In genomic region chr5:143262393-143263174, GRCh38 we compare ENCODE assay signal across 10 cellular contexts.
DNase-seq lines count a peak whose midpoint lies in the region; ATAC-seq, FAIRE-seq and TF ChIP-seq lines count a peak whose summit lies in the region.
"Had no signal": no experiment of that assay in that cellular context is flagged by ENCODE, and none has a peak within 500 bp of the region (broad histone marks: within the 10 kb centered on the region; RNA-seq: fewer than 3 reads in every experiment).

No MANE protein-coding gene starts in this region.

- CTCF ChIA-PET in GM12878 (lab: Yijun Ruan, JAX): no interaction called here

- H3K27ac ChIP-seq in GM12878 (ENCODE audit: control insufficient read depth, insufficient read depth): peak overlapping the region; percentile 42
- H3K27ac ChIP-seq in tibial nerve: peak overlapping the region in 1 of 4 donors; percentile 68
- H3K27ac ChIP-seq: parathyroid adenoma had no signal

- TF ChIP-seq CTCF in GM12878 (IDR thresholded peaks at IDR 0.05 in 2 of 3, conservative IDR thresholded peaks at IDR 0.05 in 1 of 3; ENCODE audit: control insufficient read depth in 2 of 3, extremely low read depth in 1 of 3, insufficient read depth in 1 of 3, low read depth in 3 of 3, low read length in 3 of 3) (no peak), tibial nerve (IDR thresholded peaks at IDR 0.05) (no peak)

- DNase-seq in activated T-cell treated with anti-CD3 and anti-CD28 coated beads, Interleukin-2, amount 50 U/mL, for 24 hours: no peak
- no peak for DNase-seq in activated T-cell treated with anti-CD3 and anti-CD28 coated beads for 4 hours
- DNase-seq in GM12878 (ENCODE audit: low read depth, low spot score): peak; percentile 48
- DNase-seq in stimulated activated naive CD8-positive, alpha-beta T cell treated with anti-CD3 and anti-CD28 coated beads, Interleukin-15, Interleukin-2, amounts not matched to agents 100 U/mL and 50 U/mL, for 24 hours: no peak
- DNase-seq in NCI-H1105 (lab: John Stamatoyannopoulos, UW): no peak
- DNase-seq in iPS-NIHi7 (ENCODE audit: extremely low spot score): no peak
- DNase-seq in tibial nerve (ENCODE audit: low spot score in 2 of 2): no peak

- peak overlapping the region; percentile 52 for H3K27ac Mint-ChIP-seq in activated T-cell treated with anti-CD3 and anti-CD28 coated beads, Interleukin-2, amount 50 U/mL, for 24 hours
- H3K27ac Mint-ChIP-seq: B cell had no signal

- H3K4me1 ChIP-seq in GM12878 (ENCODE audit: control insufficient read depth, insufficient read depth, low read length) (peaks cover 11% of the 10 kb centered on the region; the same call in 1 of the 2 replicates), tibial nerve (no peaks in the 10 kb centered on the region)
- H3K4me1 ChIP-seq: parathyroid adenoma had no signal

- no peak overlapping the region for H3K4me3 Mint-ChIP-seq in activated T-cell treated with anti-CD3 and anti-CD28 coated beads, Interleukin-2, amount 50 U/mL, for 24 hours
- H3K4me3 Mint-ChIP-seq: B cell had no signal

- SMC1A ChIA-PET in GM12878 (lab: Charles Lee; ENCODE audit: uncharacterized antibody, unreplicated experiment): no interaction called here

- H3K36me3 Mint-ChIP-seq in activated T-cell treated with anti-CD3 and anti-CD28 coated beads, Interleukin-2, amount 50 U/mL, for 24 hours (ENCODE audit: low read depth): peaks cover 2% of the 10 kb centered on the region

- peaks cover 22% of the 10 kb centered on the region for H3K4me1 Mint-ChIP-seq in activated T-cell treated with anti-CD3 and anti-CD28 coated beads, Interleukin-2, amount 50 U/mL, for 24 hours (ENCODE audit: low read depth)
- H3K4me1 Mint-ChIP-seq: B cell had no signal

- H2AFZ ChIP-seq in GM12878 (ENCODE audit: control insufficient read depth, low read depth, low read length): no peak overlapping the region
- H2AFZ ChIP-seq: parathyroid adenoma had no signal

- no peaks in the 10 kb centered on the region; a peak in 1 of 4 replicates for H3K36me3 ChIP-seq in GM12878 (ENCODE audit: control insufficient read depth in 2 of 2, insufficient read depth in 2 of 2, low read length in 1 of 2)
- H3K36me3 ChIP-seq in tibial nerve: no peaks in the 10 kb centered on the region

- TF ChIP-seq POLR2A in GM12878 (IDR thresholded peaks at IDR 0.05; ENCODE audit: low read depth, low read length) (no peak), tibial nerve (IDR thresholded peaks at IDR 0.05) (no peak)

- peak; percentile 69 for ATAC-seq in HG03354 (IDR thresholded peaks at IDR 0.05; ENCODE audit: poor library complexity, severe bottlenecking, unreplicated experiment)
- peak; percentile 88 for ATAC-seq in GM12878
- peak; percentile 29 for ATAC-seq in stimulated activated naive CD8-positive, alpha-beta T cell treated with anti-CD3 and anti-CD28 coated beads, Interleukin-15, Interleukin-2, amounts not matched to agents 100 U/mL and 50 U/mL, for 24 hours

- intact Hi-C loops in GM12878 (cut with micrococcal nuclease; ENCODE audit: unreplicated experiment): no loop called here

- no peak for FAIRE-seq in GM12878 (lab: Jason Lieb, UNC)

- H3K27me3 Mint-ChIP-seq in activated T-cell treated with anti-CD3 and anti-CD28 coated beads, Interleukin-2, amount 50 U/mL, for 24 hours: no peaks in the 10 kb centered on the region
- H3K27me3 Mint-ChIP-seq: B cell had no signal

- BruUV-seq in GM12878 (replicated peaks; lab: Mats Ljungman, UMichigan): no TSS peak

- WGBS in GM12878 (ENCODE audit: insufficient coverage, insufficient replicate concordance, low lambda C conversion rate, missing lambda C conversion rate): 100% methylated on average over 1 of the region's 1 CpG
- 85 to 100% methylated on average over 1 of the region's 1 CpG for WGBS in tibial nerve, 2 donors

- H3K9me3 Mint-ChIP-seq in activated T-cell treated with anti-CD3 and anti-CD28 coated beads, Interleukin-2, amount 50 U/mL, for 24 hours: peaks cover 14% of the 10 kb centered on the region

- H3K4me3 ChIP-seq in GM12878: no peak overlapping the region
- no peak overlapping the region for H3K4me3 ChIP-seq in tibial nerve

- no peaks in the 10 kb centered on the region for H3K79me2 ChIP-seq in GM12878 (ENCODE audit: control insufficient read depth, insufficient read depth, low read length)
- H3K79me2 ChIP-seq: parathyroid adenoma had no signal

- H4K20me1 ChIP-seq in GM12878 (ENCODE audit: control insufficient read depth, insufficient read depth): no peaks in the 10 kb centered on the region

- RAD21 ChIA-PET in GM12878 (lab: Charles Lee; ENCODE audit: unreplicated experiment): no interaction called here

- peak; percentile 25; the same call in 1 of the 2 replicates for TF ChIP-seq RAD21 in GM12878 (IDR thresholded peaks at IDR 0.05; ENCODE audit: insufficient read depth, low read depth, low read length)

- H3K4me2 ChIP-seq in GM12878 (ENCODE audit: control insufficient read depth, insufficient read depth): no peak overlapping the region

- TF ChIP-seq EP300 in GM12878 (IDR thresholded peaks at IDR 0.05; ENCODE audit: borderline replicate concordance in 1 of 2, control insufficient read depth in 1 of 2, low read depth in 2 of 2, low read length in 2 of 2) (peak; percentile 32 to 37; a peak in 2 of 4 replicates), tibial nerve (IDR thresholded peaks at IDR 0.05) (no peak)

- in situ Hi-C loops in GM12878 (cut with MboI): no loop called here

- H3K9me3 ChIP-seq in GM12878 (replicated peaks; ENCODE audit: control insufficient read depth, insufficient read depth, low read length) (peaks cover 13% of the 10 kb centered on the region), tibial nerve (peaks cover 0 to 11% (median 0%) of the 10 kb centered on the region in 4 donors)

- H3K27me3 ChIP-seq in GM12878 (replicated peaks in 1 of 2; ENCODE audit: control insufficient read depth in 2 of 2, insufficient read depth in 2 of 2, low read length in 1 of 2) (no peaks in the 10 kb centered on the region), tibial nerve (no peaks in the 10 kb centered on the region)

- H3K9ac ChIP-seq in GM12878 (ENCODE audit: control insufficient read depth, insufficient read depth, low read length): no peak overlapping the region
- H3K9ac ChIP-seq: parathyroid adenoma had no signal

- POLR2A ChIA-PET in GM12878 (lab: Charles Lee): no interaction called here

TF ChIP-seq in GM12878, 131 proteins besides CTCF, POLR2A, EP300 and RAD21 (continues in another document):
- TF ChIP-seq MEF2B (IDR thresholded peaks at IDR 0.05; ENCODE audit: partially characterized antibody, poor library complexity, severe bottlenecking) (peak; percentile 17), ZNF592 (IDR thresholded peaks at IDR 0.05) (no peak), SREBF2 (IDR thresholded peaks at IDR 0.05; ENCODE audit: low read length) (no peak), TCF7 (IDR thresholded peaks at IDR 0.05; ENCODE audit: borderline replicate concordance) (0 out of 2 replicates have a peak, but pooled peaks have one; percentile 14), NFXL1 (IDR thresholded peaks at IDR 0.05; ENCODE audit: borderline replicate concordance) (no peak), JUNB (IDR thresholded peaks at IDR 0.05) (peak; percentile 97), BCL11A (IDR thresholded peaks at IDR 0.05; ENCODE audit: low read depth, low read length) (peak; percentile 68; the same call in 1 of the 2 replicates), TARDBP (IDR thresholded peaks at IDR 0.05; ENCODE audit: borderline replicate concordance) (peak; percentile 27; the same call in 1 of the 2 replicates)
- TF ChIP-seq, protein P1, sequence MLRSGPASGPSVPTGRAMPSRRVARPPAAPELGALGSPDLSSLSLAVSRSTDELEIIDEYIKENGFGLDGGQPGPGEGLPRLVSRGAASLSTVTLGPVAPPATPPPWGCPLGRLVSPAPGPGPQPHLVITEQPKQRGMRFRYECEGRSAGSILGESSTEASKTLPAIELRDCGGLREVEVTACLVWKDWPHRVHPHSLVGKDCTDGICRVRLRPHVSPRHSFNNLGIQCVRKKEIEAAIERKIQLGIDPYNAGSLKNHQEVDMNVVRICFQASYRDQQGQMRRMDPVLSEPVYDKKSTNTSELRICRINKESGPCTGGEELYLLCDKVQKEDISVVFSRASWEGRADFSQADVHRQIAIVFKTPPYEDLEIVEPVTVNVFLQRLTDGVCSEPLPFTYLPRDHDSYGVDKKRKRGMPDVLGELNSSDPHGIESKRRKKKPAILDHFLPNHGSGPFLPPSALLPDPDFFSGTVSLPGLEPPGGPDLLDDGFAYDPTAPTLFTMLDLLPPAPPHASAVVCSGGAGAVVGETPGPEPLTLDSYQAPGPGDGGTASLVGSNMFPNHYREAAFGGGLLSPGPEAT (IDR thresholded peaks at IDR 0.05; ENCODE audit: low read depth): no peak

Comparison
In these comparisons a context has a peak if more than half of its experiments do, and no peak if none do; other contexts are left out.
1. ATAC-seq: peak in every context shown above with its lines; median percentile 88 in GM12878; 69 in HG03354; 29 in stimulated activated naive CD8-positive, alpha-beta T cell treated with anti-CD3 and anti-CD28 coated beads, Interleukin-15, Interleukin-2, amounts not matched to agents 100 U/mL and 50 U/mL, for 24 hours.